ENCODE assay signal across 24 cellular contexts in the genomic region with DNA sequence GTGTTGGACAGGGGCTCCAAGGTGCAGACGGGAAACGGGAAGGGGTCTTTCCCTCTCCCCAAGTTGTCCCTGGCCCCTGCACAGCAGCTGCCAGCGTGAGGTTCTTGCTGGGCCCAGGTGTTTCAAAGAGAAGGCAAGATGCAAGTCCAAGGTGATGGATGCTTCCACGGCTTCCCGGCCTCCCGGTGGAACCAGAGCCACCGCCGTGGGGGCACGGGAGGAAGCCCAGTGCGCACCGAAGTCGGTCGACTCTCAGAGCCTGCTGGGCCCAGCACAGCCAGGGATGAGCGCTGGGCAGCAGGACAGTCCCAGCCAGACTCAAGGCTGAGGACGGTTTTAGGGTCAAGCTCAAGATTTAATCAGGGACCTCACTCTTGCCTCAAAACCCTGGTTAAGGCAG. TPM values are rescaled to one million over a fixed set of nuclear protein-coding genes. Genes with fewer than 3 reads are reported as not detected.
"Had no signal": no experiment of that assay in that cellular context is flagged by ENCODE, and none has a peak within 500 bp of the region (broad histone marks: within the 10 kb centered on the region; RNA-seq: fewer than 3 reads in every experiment).

No MANE protein-coding gene starts in this region.

- DNase-seq: Karpas-422, KG1, MG63, NCI-H1092, NCI-H1105 treated with DMSO at 0.1 percent for 48 hours, NCI-H1417 treated with DMSO at 0.1 percent for 48 hours, NCI-H146, NCI-H1694 treated with DMSO at 0.1 percent for 48 hours, NCI-H2029, NCI-H2081 treated with DMSO at 0.1 percent for 48 hours, NCI-H2171, NCI-H226, NCI-H446, NCI-H510A, NCI-H524 treated with DMSO at 0.1 percent for 48 hours, NCI-H69, NCI-H774, RPMI8226, SHP77, SK-N-SH had no signal

- H3K27ac ChIP-seq: HL-60 had no signal

- H3K4me3 ChIP-seq: MG63 had no signal

- H3K36me3 ChIP-seq: MG63 had no signal

- H3K9ac ChIP-seq: SK-N-SH had no signal

- FAIRE-seq: HTR-8/SVneo, RCC 7860 had no signal

- H3K9me3 ChIP-seq: MG63, SK-N-SH had no signal

- H3K4me2 ChIP-seq: SK-N-SH had no signal

RNA-seq across cellular contexts. Expression of a gene that starts 25.2 kb away (rescaled TPM):
- total RNA-seq: SK-MEL-5 had no signal
- polyA plus RNA-seq: SK-N-SH had no signal
